8 cellular contexts compared by ENCODE assay signal in genomic region chr10:16777473-16778370, GRCh38. TPM values are rescaled to one million over a fixed set of nuclear protein-coding genes. Genes with fewer than 3 reads are reported as not detected.
DNase-seq lines count a peak whose midpoint lies in the region; ATAC-seq and TF ChIP-seq lines count a peak whose summit lies in the region.

No MANE protein-coding gene starts in this region.

- DNase-seq in CD14-positive monocyte (ENCODE audit: low spot score), result no peak
- peak; percentile 77 for DNase-seq in KBM-7
- DNase-seq in RKO (ENCODE audit: low spot score), result peak; percentile 79
- peak; percentile 94 to 98 for DNase-seq in dermis microvascular lymphatic vessel endothelial cell (ENCODE audit: low read depth in 2 of 2)
- DNase-seq in memory B cell (ENCODE audit: low spot score in 2 of 2), result peak in 1 of 2 donors; percentile 37

- H3K4me1 Mint-ChIP-seq in CD14-positive monocyte (peaks cover 4% of the 10 kb centered on the region), memory B cell (peaks cover 11% of the 10 kb centered on the region)

- ATAC-seq in GM18519 (IDR thresholded peaks at IDR 0.05; ENCODE audit: low FRiP score, unreplicated experiment), result peak; percentile 36
- ATAC-seq in memory B cell (ENCODE audit: low read depth), result peak; percentile 42
- no peak for ATAC-seq in GM21528 (IDR thresholded peaks at IDR 0.05; ENCODE audit: low FRiP score, unreplicated experiment)
- no peak for ATAC-seq in HG03135 (IDR thresholded peaks at IDR 0.05; ENCODE audit: unreplicated experiment)

- in situ Hi-C loops in KBM-7 (cut with MboI; ENCODE audit: low pct_unique_long_range_greater_than_20kb, low sequenced_read_pairs), result no loop called here

- H3K9me3 Mint-ChIP-seq in CD14-positive monocyte, result no peaks in the 10 kb centered on the region
- no peaks in the 10 kb centered on the region for H3K9me3 Mint-ChIP-seq in memory B cell

- no peak overlapping the region for H3K4me3 Mint-ChIP-seq in CD14-positive monocyte
- H3K4me3 Mint-ChIP-seq in memory B cell, result no peak overlapping the region

- H3K36me3 Mint-ChIP-seq in CD14-positive monocyte (peaks cover 38 to 40% of the 10 kb centered on the region in 2 donors), memory B cell (peaks cover 8% of the 10 kb centered on the region)

- H3K27ac Mint-ChIP-seq in CD14-positive monocyte (peak overlapping the region in 2 of 7 donors; percentile 46 to 82), memory B cell (no peak overlapping the region)

- TF ChIP-seq CTCF in CD14-positive monocyte (IDR thresholded peaks at IDR 0.05), result peak; percentile 86

- H3K27me3 Mint-ChIP-seq in CD14-positive monocyte (ENCODE audit: low read depth in 3 of 3), result no peaks in the 10 kb centered on the region
- H3K27me3 Mint-ChIP-seq in memory B cell, result no peaks in the 10 kb centered on the region

- intact Hi-C loops in CD14-positive monocyte (cut with micrococcal nuclease), result loop anchor here in 1 of 2 donors (10.0 kb wide), 1 partner anchor 873 kb away; no protein-coding TSS in a partner anchor

RNA-seq across cellular contexts. Expression of gene RSU1, which starts 39.5 kb away (rescaled TPM):
- 100 to 1,000 TPM; 100 to 111 TPM for polyA plus RNA-seq in CD14-positive monocyte
- total RNA-seq in dermis microvascular lymphatic vessel endothelial cell, result 42.9 and 77.4 TPM in 2 replicates

Comparison
In these comparisons a context has a peak if more than half of its experiments do, and no peak if none do; other contexts are left out.
1. ATAC-seq: peak in GM18519 (single experiment) and memory B cell (single experiment); none in GM21528 (single experiment) and HG03135 (single experiment).